In the genomic region with DNA sequence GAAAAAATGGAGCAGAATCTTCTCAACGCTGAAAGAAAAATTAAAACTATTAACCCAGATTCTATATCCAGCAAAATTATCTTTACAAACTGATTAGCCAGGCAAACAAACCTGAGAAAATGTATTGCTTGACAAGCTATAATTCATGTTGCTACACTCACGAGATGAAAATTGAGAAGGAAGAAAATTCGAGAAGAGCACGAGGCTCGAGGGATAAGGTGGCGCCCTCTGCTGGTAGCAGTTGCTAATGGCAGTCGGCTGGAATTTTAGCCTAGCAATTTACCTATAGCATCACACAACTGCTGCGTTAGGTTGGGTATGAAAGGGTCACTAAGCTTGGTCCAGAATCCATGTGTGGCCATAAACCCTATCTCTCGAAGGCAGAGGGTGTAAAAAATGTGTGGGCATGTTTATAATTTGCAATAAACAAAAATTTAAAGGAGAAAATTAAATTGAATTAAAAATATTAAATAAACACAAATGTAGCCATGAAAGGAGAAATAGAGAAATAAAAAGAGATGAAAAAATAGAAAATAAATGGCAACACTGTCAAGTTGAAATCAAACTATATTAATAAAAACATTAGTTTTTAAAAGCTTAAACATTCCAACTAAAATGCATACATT, we compare ENCODE assay signal across 9 cellular contexts.
A peak's percentile ranks its signal among the peaks of the same experiment; 100 is the strongest.
DNase-seq lines count a peak whose midpoint lies in the region; ATAC-seq, FAIRE-seq and TF ChIP-seq lines count a peak whose summit lies in the region.
"Had no signal": no experiment of that assay in that cellular context is flagged by ENCODE, and none has a peak within 500 bp of the region (broad histone marks: within the 10 kb centered on the region; RNA-seq: fewer than 3 reads in every experiment).

No MANE protein-coding gene starts in this region.

- no peaks in the 10 kb centered on the region for H3K9me1 ChIP-seq in K562 (ENCODE audit: control insufficient read depth, insufficient read depth, low read length)

- no peak for FAIRE-seq in K562 (lab: Jason Lieb, UNC)

- no peaks in the 10 kb centered on the region for H4K20me1 ChIP-seq in K562 (replicated peaks; ENCODE audit: control insufficient read depth, insufficient read depth, low read length)

- TF ChIP-seq POLR2A in K562 (conservative IDR thresholded peaks at IDR 0.05) = no peak

- H3K4me3 ChIP-seq in K562 = no peak overlapping the region
- H3K4me3 ChIP-seq in upper lobe of right lung = no peak overlapping the region

- H3K9me3 ChIP-seq in K562 (replicated peaks; ENCODE audit: control insufficient read depth, insufficient read depth, low read depth, low read length) (no peaks in the 10 kb centered on the region), upper lobe of right lung (no peaks in the 10 kb centered on the region)

- POLR2A ChIA-PET in K562 (lab: Yijun Ruan, JAX) = interaction anchor here (0.6 kb wide), 1 partner anchor 220 kb away, joined by 3 read pairs; no protein-coding TSS in a partner anchor

- no peaks in the 10 kb centered on the region for H3K36me3 ChIP-seq in K562 (ENCODE audit: control insufficient read depth, insufficient read depth, low read length)
- H3K36me3 ChIP-seq in upper lobe of right lung = no peaks in the 10 kb centered on the region

- H3K27me3 ChIP-seq in K562 (ENCODE audit: control insufficient read depth in 2 of 2, insufficient read depth in 2 of 2, low read length in 2 of 2) = no peaks in the 10 kb centered on the region
- no peaks in the 10 kb centered on the region for H3K27me3 ChIP-seq in upper lobe of right lung

- no peak overlapping the region for H3K9ac ChIP-seq in K562 (ENCODE audit: insufficient read depth in 1 of 2, low read depth in 2 of 2, low read length in 2 of 2)

- H3K79me2 ChIP-seq in K562 (ENCODE audit: control insufficient read depth, insufficient read depth, low read length) = no peaks in the 10 kb centered on the region

- in situ Hi-C loops in K562 (cut with MboI) = no loop called here

- TF ChIP-seq CTCF in K562 (IDR thresholded peaks at IDR 0.05 in 2 of 3, conservative IDR thresholded peaks at IDR 0.05 in 1 of 3; ENCODE audit: insufficient read depth in 2 of 3, low read depth in 1 of 3, low read length in 3 of 3) = peak; percentile 43 to 69 (median 46)
- TF ChIP-seq CTCF in upper lobe of right lung (IDR thresholded peaks at IDR 0.05) = peak; percentile 67

- peak; percentile 5 to 34; a peak in 2 of 4 replicates for TF ChIP-seq RAD21 in K562 (CRISPR knock-in tag; conservative IDR thresholded peaks at IDR 0.05 in 1 of 2, IDR thresholded peaks at IDR 0.05 in 1 of 2)

- CTCF ChIA-PET in K562 (lab: Yijun Ruan, JAX; ENCODE audit: low intra/inter-chr PET ratio) = interaction anchor here (0.6 kb wide), 1 partner anchor 27 kb away, joined by 5 read pairs; no protein-coding TSS in a partner anchor

- H3K4me1 ChIP-seq in K562 (replicated peaks in 1 of 2; ENCODE audit: control insufficient read depth in 2 of 2, insufficient read depth in 2 of 2, low read length in 2 of 2) = no peaks in the 10 kb centered on the region
- H3K4me1 ChIP-seq in upper lobe of right lung = no peaks in the 10 kb centered on the region

- DNase-seq in activated effector memory CD4-positive, alpha-beta T cell treated with anti-CD3 and anti-CD28 coated beads, Interleukin-2, amount 50 U/mL, for 16 hours = peak; percentile 63
- DNase-seq in activated effector memory CD4-positive, alpha-beta T cell treated with Interleukin-2 at 50 U/mL for 16 hours = no peak
- peak; percentile 14 for DNase-seq in OCI-M2 (lab: John Stamatoyannopoulos, UW; ENCODE audit: unreplicated experiment)
- peak; percentile 14 to 41 (median 24) for DNase-seq in K562 (ENCODE audit: extremely low read depth in 1 of 4, low spot score in 3 of 4)
- DNase-seq in left kidney (ENCODE audit: low read depth, low spot score) = peak; percentile 48
- no peak for DNase-seq in upper lobe of right lung

- no peak overlapping the region for H3K4me2 ChIP-seq in K562 (ENCODE audit: insufficient read depth, low read length)

- BruUV-seq in K562 (replicated peaks; lab: Mats Ljungman, UMichigan) = no TSS peak

- TF ChIP-seq EP300 in K562 (IDR thresholded peaks at IDR 0.05; ENCODE audit: low read length) = no peak

- H3K27ac ChIP-seq in K562 (ENCODE audit: extremely low read depth, low read depth, low read length) (no peak overlapping the region), upper lobe of right lung (no peak overlapping the region)

- ATAC-seq in HG03135 (IDR thresholded peaks at IDR 0.05; ENCODE audit: unreplicated experiment) (peak; percentile 67), K562 (no peak), upper lobe of right lung (peak; percentile 44), HG03439 (IDR thresholded peaks at IDR 0.05; ENCODE audit: unreplicated experiment) (no peak)
- ATAC-seq: stimulated activated effector memory CD8-positive, alpha-beta T cell treated with anti-CD3 and anti-CD28 coated beads, Interleukin-12 subunit alpha, Interleukin-12 subunit beta, amount 100 ng/mL, for 72 hours had no signal

- intact Hi-C loops in K562 (cut with micrococcal nuclease) (loop anchor here (5.0 kb wide), 1 partner anchor 554 kb away; no protein-coding TSS in a partner anchor), upper lobe of right lung (cut with DNase I) (no loop called here)

- WGBS in K562 (ENCODE audit: insufficient coverage, low coverage, missing lambda C conversion rate) = 2% methylated on average over 8 of the region's 9 CpGs

- H2AFZ ChIP-seq in K562 (ENCODE audit: low read depth, low read length) = no peak overlapping the region

TF ChIP-seq in K562, 482 proteins besides CTCF, POLR2A, EP300 and RAD21:
- TF ChIP-seq SMC3 (conservative IDR thresholded peaks at IDR 0.05; ENCODE audit: insufficient read depth, low read depth, low read length) (0 out of 2 replicates have a peak, but pooled peaks have one; percentile 29), ZNF668 (CRISPR knock-in tag; IDR thresholded peaks at IDR 0.05) (no peak)
- TF ChIP-seq, protein P1, sequence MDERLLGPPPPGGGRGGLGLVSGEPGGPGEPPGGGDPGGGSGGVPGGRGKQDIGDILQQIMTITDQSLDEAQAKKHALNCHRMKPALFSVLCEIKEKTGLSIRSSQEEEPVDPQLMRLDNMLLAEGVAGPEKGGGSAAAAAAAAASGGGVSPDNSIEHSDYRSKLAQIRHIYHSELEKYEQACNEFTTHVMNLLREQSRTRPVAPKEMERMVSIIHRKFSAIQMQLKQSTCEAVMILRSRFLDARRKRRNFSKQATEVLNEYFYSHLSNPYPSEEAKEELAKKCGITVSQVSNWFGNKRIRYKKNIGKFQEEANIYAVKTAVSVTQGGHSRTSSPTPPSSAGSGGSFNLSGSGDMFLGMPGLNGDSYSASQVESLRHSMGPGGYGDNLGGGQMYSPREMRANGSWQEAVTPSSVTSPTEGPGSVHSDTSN (CRISPR knock-in tag; IDR thresholded peaks at IDR 0.05; ENCODE audit: low read depth) = no peak
- TF ChIP-seq, protein P1 (tag; conservative IDR thresholded peaks at IDR 0.05; ENCODE audit: low read depth) = 0 out of 2 replicates have a peak, but pooled peaks have one; percentile 10

Comparison
In these comparisons a context has a peak if more than half of its experiments do, and no peak if none do; other contexts are left out.
1. DNase-seq: peak in activated effector memory CD4-positive, alpha-beta T cell treated with anti-CD3 and anti-CD28 coated beads, Interleukin-2, amount 50 U/mL, for 16 hours (single experiment), OCI-M2 (single experiment), K562 (4 of 4) and left kidney (single experiment); none in activated effector memory CD4-positive, alpha-beta T cell treated with Interleukin-2 at 50 U/mL for 16 hours (single experiment) and upper lobe of right lung (single experiment).
2. ATAC-seq: peak in HG03135 (single experiment) and upper lobe of right lung (single experiment); none in K562 (single experiment) and HG03439 (single experiment).